32 cellular contexts compared by ENCODE assay signal in the genomic region with DNA sequence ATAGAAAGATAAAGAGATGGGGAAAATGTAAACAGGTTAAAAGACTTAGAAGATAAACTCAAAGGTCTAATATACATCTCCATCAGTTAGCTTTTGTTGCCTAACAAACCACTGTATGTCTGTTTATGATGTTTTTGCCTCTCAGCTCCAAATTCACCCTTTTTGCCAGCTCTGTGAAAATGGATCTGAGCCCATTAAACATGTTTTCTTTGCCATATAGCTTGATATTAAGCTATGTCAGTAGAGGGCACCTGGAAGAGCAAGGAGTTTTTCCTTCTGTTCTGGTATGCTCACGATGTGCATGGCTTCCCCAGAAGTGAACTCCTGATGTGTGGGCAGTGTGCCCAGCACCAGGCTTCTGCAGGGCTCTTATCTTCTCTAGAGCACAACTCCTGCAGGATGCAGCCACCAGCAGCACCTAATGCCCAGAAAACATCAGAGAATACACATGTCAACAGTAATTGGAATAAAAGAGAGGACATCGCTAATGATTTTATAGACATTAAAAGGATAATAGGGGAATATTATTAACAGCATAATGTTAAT.
"Had no signal": no experiment of that assay in that cellular context is flagged by ENCODE, and none has a peak within 500 bp of the region (broad histone marks: within the 10 kb centered on the region; RNA-seq: fewer than 3 reads in every experiment).

No MANE protein-coding gene starts in this region.

- FAIRE-seq: colon had no signal

- DNase-seq: activated B cell treated with CpG ODN at 0.5 μM for 24 hours; activated CD4-positive, alpha-beta T cell treated with anti-CD3 and anti-CD28 coated beads for 48 hours; activated CD4-positive, alpha-beta T cell treated with anti-CD3 and anti-CD28 coated beads, Interleukin-2, amount 50 U/mL, for 1 hour; activated CD4-positive, alpha-beta T cell treated with anti-CD3 and anti-CD28 coated beads, Interleukin-2, amount 50 U/mL, for 48 hours; activated CD8-positive, alpha-beta memory T cell treated with anti-CD3 and anti-CD28 coated beads, Interleukin-2, amount 10 ng/mL, durations not matched to agents 7 days and 5 days; activated CD8-positive, alpha-beta memory T cell treated with anti-CD3 and anti-CD28 coated beads, Interleukin-2, amount 50 U/mL, for 4 hours; activated CD8-positive, alpha-beta T cell treated with anti-CD3 and anti-CD28 coated beads for 36 hours; activated effector memory CD4-positive, alpha-beta T cell treated with anti-CD3 and anti-CD28 coated beads, Interleukin-2, amount 50 U/mL, for 16 hours; activated naive CD4-positive, alpha-beta T cell treated with anti-CD3 and anti-CD28 coated beads for 36 hours; activated naive CD8-positive, alpha-beta T cell treated with anti-CD3 and anti-CD28 coated beads for 36 hours; activated naive CD8-positive, alpha-beta T cell treated with anti-CD3 and anti-CD28 coated beads, Interleukin-2, amount 50 U/mL, for 24 hours; activated T-cell treated with anti-CD3 and anti-CD28 coated beads, Interleukin-2, amount 50 U/mL, for 1 hour; activated T-cell treated with anti-CD3 and anti-CD28 coated beads, Interleukin-2, amount 50 U/mL, for 48 hours; adrenal gland; amygdala; aorta; body of pancreas; caudate nucleus; cortex of kidney; dermis blood vessel endothelial cell; effector CD4-positive, alpha-beta T cell; effector memory CD8-positive, alpha-beta T cell; foreskin keratinocyte; gastrocnemius medialis; glutamatergic neuron; T-cell; T-helper 9 cell; WERI-Rb-1 had no signal

- H3K36me3 ChIP-seq: adrenal gland, esophagus muscularis mucosa, gastrocnemius medialis, heart left ventricle, WERI-Rb-1 had no signal

- H3K9me3 ChIP-seq: body of pancreas, gastrocnemius medialis had no signal

- H3K27ac ChIP-seq: adrenal gland, body of pancreas, esophagus muscularis mucosa, foreskin keratinocyte, gastrocnemius medialis, heart left ventricle, WERI-Rb-1 had no signal

- H3K4me1 ChIP-seq: foreskin keratinocyte, gastrocnemius medialis had no signal

- H3K4me3 ChIP-seq: adrenal gland, body of pancreas, esophagus muscularis mucosa, gastrocnemius medialis, heart left ventricle had no signal

- H3K27me3 ChIP-seq: adrenal gland, body of pancreas, esophagus muscularis mucosa, foreskin keratinocyte, gastrocnemius medialis, heart left ventricle had no signal

- ATAC-seq: activated CD4-positive, CD25-positive, alpha-beta regulatory T cell treated with anti-CD3 and anti-CD28 coated beads, Interleukin-2, amount 50 U/mL, for 24 hours; activated CD8-positive, alpha-beta memory T cell treated with anti-CD3 and anti-CD28 coated beads, Interleukin-2, amount 10 ng/mL, durations not matched to agents 7 days and 5 days; activated CD8-positive, alpha-beta T cell treated with anti-CD3 and anti-CD28 coated beads for 36 hours; activated naive CD8-positive, alpha-beta T cell treated with anti-CD3 and anti-CD28 coated beads, Interleukin-2, amount 50 U/mL, for 24 hours; body of pancreas; effector memory CD8-positive, alpha-beta T cell; foreskin keratinocyte; gastrocnemius medialis; heart left ventricle; T-cell had no signal
